33 cellular contexts compared by ENCODE assay signal in genomic region chr7:88661921-88662320, GRCh38.
"Had no signal": no experiment of that assay in that cellular context is flagged by ENCODE, and none has a peak within 500 bp of the region (broad histone marks: within the 10 kb centered on the region; RNA-seq: fewer than 3 reads in every experiment).

No MANE protein-coding gene starts in this region.

- DNase-seq: Karpas-422, Kasumi-1, KG1, MG63, MM.1S, MV-4-11, NCI-H1048, NCI-H1092, NCI-H1092 treated with DMSO at 0.1 percent for 48 hours, NCI-H1417 treated with DMSO at 0.1 percent for 48 hours, NCI-H1436 treated with DMSO at 0.1 percent for 48 hours, NCI-H146, NCI-H1694, NCI-H1694 treated with DMSO at 0.1 percent for 48 hours, NCI-H187, NCI-H187 treated with DMSO at 0.1 percent for 48 hours, NCI-H1930, NCI-H2029, NCI-H2029 treated with DMSO at 0.1 percent for 48 hours, NCI-H2081, NCI-H2081 treated with DMSO at 0.1 percent for 48 hours, NCI-H2107, NCI-H2171, NCI-H2171 treated with DMSO at 0.1 percent for 48 hours, NCI-H2227 treated with DMSO at 0.1 percent for 48 hours, NCI-H226, NCI-H345, NCI-H446, NCI-H446 treated with DMSO at 0.1 percent for 48 hours, NCI-H510A, NCI-H510A treated with DMSO at 0.1 percent for 48 hours, NCI-H524, NCI-H524 treated with DMSO at 0.1 percent for 48 hours had no signal

- H3K4me3 ChIP-seq: MG63 had no signal
